16 cellular contexts compared by ENCODE assay signal in the genomic region with DNA sequence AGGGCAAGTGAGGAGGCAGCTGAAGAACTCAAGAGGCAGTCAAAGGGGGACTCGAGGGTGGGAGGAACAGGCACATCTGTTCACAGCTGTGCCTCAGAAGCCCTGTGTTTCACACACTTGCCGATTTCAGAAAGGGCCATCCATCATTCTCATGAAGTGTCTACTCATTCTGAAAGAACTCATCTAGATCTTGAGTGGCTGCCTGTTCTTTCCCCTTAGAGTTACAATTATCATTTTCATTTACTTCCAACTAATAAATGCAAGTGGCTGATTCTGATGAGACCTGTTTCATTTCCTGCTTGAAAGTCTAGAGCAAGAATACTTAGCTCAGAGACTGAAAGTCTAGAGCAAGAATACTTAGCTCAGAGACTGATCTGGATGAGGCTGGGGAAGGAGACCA.
DNase-seq lines count a peak whose midpoint lies in the region; ATAC-seq, FAIRE-seq and TF ChIP-seq lines count a peak whose summit lies in the region.
"Had no signal": no experiment of that assay in that cellular context is flagged by ENCODE, and none has a peak within 500 bp of the region (broad histone marks: within the 10 kb centered on the region; RNA-seq: fewer than 3 reads in every experiment).

No MANE protein-coding gene starts in this region.

- in situ Hi-C loops in GM13976 (cut with MboI; ENCODE audit: low sequenced_read_pairs, unreplicated experiment): no loop called here

- ATAC-seq in GM19463 (IDR thresholded peaks at IDR 0.05; ENCODE audit: unreplicated experiment) (peak; percentile 83), HG03460 (IDR thresholded peaks at IDR 0.05; ENCODE audit: unreplicated experiment) (peak; percentile 45), HG03457 (IDR thresholded peaks at IDR 0.05; ENCODE audit: unreplicated experiment) (no peak), left colon (no peak)
- ATAC-seq: HepG2, Panc1 had no signal

- no peak overlapping the region for H3K9ac ChIP-seq in kidney (ENCODE audit: low read length in 2 of 2)
- H3K9ac ChIP-seq: KMS-11 had no signal

- intact Hi-C loops in kidney (cut with DNase I): no loop called here
- intact Hi-C loops in left colon (cut with DNase I, micrococcal nuclease): no loop called here

- FAIRE-seq in kidney (lab: Jason Lieb, UNC): no peak
- FAIRE-seq: HepG2 had no signal

- H3K4me3 ChIP-seq in kidney (ENCODE audit: low read length in 2 of 2): no peak overlapping the region

- H3K36me3 ChIP-seq in kidney (ENCODE audit: control insufficient read depth in 1 of 2, insufficient read depth in 2 of 2, low read length in 2 of 2): no peaks in the 10 kb centered on the region

- DNase-seq in GM13976 (ENCODE audit: low spot score): peak; percentile 45
- no peak for DNase-seq in pons (ENCODE audit: low spot score)
- DNase-seq in kidney: no peak
- DNase-seq in left colon: no peak
- DNase-seq: H9, NCI-H1092, NCI-H146, NCI-H2081 treated with DMSO at 0.1 percent for 48 hours, NCI-H510A, NCI-H774 had no signal

- TF ChIP-seq CTCF in GM13976 (IDR thresholded peaks at IDR 0.05; ENCODE audit: borderline replicate concordance, control extremely low read depth, extremely low read depth, insufficient read depth, missing control alignments): no peak
- TF ChIP-seq CTCF in kidney (IDR thresholded peaks at IDR 0.05; ENCODE audit: borderline replicate concordance, extremely low read depth, insufficient read depth): no peak

- no peaks in the 10 kb centered on the region for H3K9me3 ChIP-seq in kidney (ENCODE audit: control insufficient read depth in 1 of 2, low read length in 2 of 2)

- H3K4me1 ChIP-seq in kidney (ENCODE audit: control insufficient read depth in 1 of 2, insufficient read depth in 1 of 2, low read depth in 1 of 2, low read length in 2 of 2): no peaks in the 10 kb centered on the region

- H3K27ac ChIP-seq in kidney (ENCODE audit: low read depth in 2 of 2, low read length in 2 of 2): no peak overlapping the region
- H3K27ac ChIP-seq: KMS-11 had no signal

Comparison
In these comparisons a context has a peak if more than half of its experiments do, and no peak if none do; other contexts are left out.
1. ATAC-seq: peak in GM19463 (single experiment) and HG03460 (single experiment); none in HG03457 (single experiment) and left colon (single experiment).